In genomic region chr12:4915752-4916151, GRCh38 we compare ENCODE assay signal across 35 cellular contexts. TPM values are rescaled to one million over a fixed set of nuclear protein-coding genes. Genes with fewer than 3 reads are reported as not detected.
"Had no signal": no experiment of that assay in that cellular context is flagged by ENCODE, and none has a peak within 500 bp of the region (broad histone marks: within the 10 kb centered on the region; RNA-seq: fewer than 3 reads in every experiment).

No MANE protein-coding gene starts in this region.

- ATAC-seq: activated CD8-positive, alpha-beta T cell treated with anti-CD3 and anti-CD28 coated beads for 36 hours; activated naive CD4-positive, alpha-beta T cell treated with anti-CD3 and anti-CD28 coated beads, Interleukin-2, amount 50 U/mL, for 72 hours; activated T-cell treated with anti-CD3 and anti-CD28 coated beads, Interleukin-2, amount 50 U/mL, for 4 hours; activated T-cell treated with anti-CD3 and anti-CD28 coated beads, Interleukin-2, amount 50 U/mL, for 72 hours; activated T-helper 17 cell treated with anti-CD3 and anti-CD28 coated beads, Interleukin-2, amount 50 U/mL, for 72 hours; body of pancreas had no signal

- DNase-seq: activated B cell treated with CpG ODN at 0.5 μM for 24 hours; activated CD4-positive, alpha-beta memory T cell treated with anti-CD3 and anti-CD28 coated beads for 36 hours; activated CD4-positive, alpha-beta T cell treated with anti-CD3 and anti-CD28 coated beads for 4 hours; activated CD4-positive, alpha-beta T cell treated with anti-CD3 and anti-CD28 coated beads, Interleukin-2, amount 10 ng/mL, durations not matched to agents 24 days and 14 days; activated CD4-positive, alpha-beta T cell treated with anti-CD3 and anti-CD28 coated beads, Interleukin-2, amount 50 U/mL, for 1 hour; activated CD4-positive, alpha-beta T cell treated with anti-CD3 and anti-CD28 coated beads, Interleukin-2, amount 50 U/mL, for 4 hours; activated CD4-positive, CD25-positive, alpha-beta regulatory T cell treated with anti-CD3 and anti-CD28 coated beads, Interleukin-2, amount 50 U/mL, for 72 hours; activated CD8-positive, alpha-beta memory T cell treated with anti-CD3 and anti-CD28 coated beads, Interleukin-2, amount 50 U/mL, for 4 hours; activated CD8-positive, alpha-beta T cell treated with anti-CD3 and anti-CD28 coated beads for 36 hours; activated effector memory CD4-positive, alpha-beta T cell treated with anti-CD3 and anti-CD28 coated beads, Interleukin-2, amount 50 U/mL, for 16 hours; activated gamma-delta T cell treated with Interleukin-2 at 50 U/mL for 16 hours; activated naive CD4-positive, alpha-beta T cell; activated naive CD4-positive, alpha-beta T cell treated with anti-CD3 and anti-CD28 coated beads for 36 hours; activated naive CD4-positive, alpha-beta T cell treated with anti-CD3 and anti-CD28 coated beads, Interleukin-2, amount 50 U/mL, for 16 hours; activated naive CD8-positive, alpha-beta T cell treated with anti-CD3 and anti-CD28 coated beads for 36 hours; activated T-cell treated with anti-CD3 and anti-CD28 coated beads for 4 hours; activated T-cell treated with anti-CD3 and anti-CD28 coated beads, Interleukin-2, amount 50 U/mL, for 1 hour; activated T-cell treated with anti-CD3 and anti-CD28 coated beads, Interleukin-2, amount 50 U/mL, for 4 hours; activated T-cell treated with anti-CD3 and anti-CD28 coated beads, Interleukin-2, amount 50 U/mL, for 72 hours; adrenal gland; amniotic stem cell; aorta; body of pancreas; brain microvascular endothelial cell; central memory CD4-positive, alpha-beta T cell; SW 1271; T-helper 1 cell; T-helper 2 cell; T-helper 9 cell had no signal

- H3K4me1 ChIP-seq: adrenal gland had no signal

- H3K27ac ChIP-seq: adrenal gland, body of pancreas, brain microvascular endothelial cell, breast epithelium, VCaP had no signal

- H3K9me3 ChIP-seq: adrenal gland, body of pancreas, breast epithelium had no signal

- H3K4me3 ChIP-seq: adrenal gland, body of pancreas, breast epithelium had no signal

- H3K36me3 ChIP-seq: adrenal gland, brain microvascular endothelial cell, breast epithelium had no signal

RNA-seq across cellular contexts. Expression of gene KCNA1, which starts 6.0 kb away (rescaled TPM):
- total RNA-seq: activated CD4-positive, alpha-beta memory T cell treated with anti-CD3 and anti-CD28 coated beads for 36 hours; activated CD4-positive, alpha-beta T cell treated with anti-CD3 and anti-CD28 coated beads, Interleukin-2, amount 10 ng/mL, durations not matched to agents 24 days and 14 days; activated CD8-positive, alpha-beta memory T cell treated with anti-CD3 and anti-CD28 coated beads for 36 hours; activated CD8-positive, alpha-beta T cell treated with anti-CD3 and anti-CD28 coated beads for 36 hours; activated T-helper 1 cell treated with anti-CD3 and anti-CD28 coated beads, Interleukin-12 subunit alpha, Interleukin-12 subunit beta, Interleukin-2, Interleukin-4 antibody, amounts not matched to agents 30 ng/mL and 10 ng/mL and 1 ng/mL, durations not matched to agents 14 hours and 24 hours and 36 hours; activated T-helper 17 cell treated with anti-CD3 and anti-CD28 coated beads, Interleukin-2, amount 50 U/mL, for 72 hours; adrenal gland had no signal
- polyA plus RNA-seq: adrenal gland, aorta had no signal
